ENCODE assay signal across 22 cellular contexts in the genomic region with DNA sequence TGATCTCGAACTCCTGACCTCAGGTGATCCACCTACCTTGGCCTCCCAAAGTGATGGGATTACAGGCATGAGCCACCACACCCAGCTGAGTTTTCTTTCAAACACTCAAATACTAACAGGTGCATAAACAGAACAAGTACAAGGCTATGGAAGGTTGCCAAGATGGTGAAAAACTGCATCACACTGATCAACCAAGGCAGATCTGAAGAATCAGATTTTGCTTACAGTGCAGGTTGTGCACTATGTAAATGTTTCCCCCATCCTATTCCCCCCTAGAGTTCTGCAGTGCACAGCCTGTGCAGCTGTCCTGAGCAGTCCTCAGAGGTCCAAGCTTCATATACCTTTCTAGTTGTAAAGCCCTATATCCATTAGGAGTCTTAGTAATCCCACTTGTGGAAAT.
"Had no signal": no experiment of that assay in that cellular context is flagged by ENCODE, and none has a peak within 500 bp of the region (broad histone marks: within the 10 kb centered on the region; RNA-seq: fewer than 3 reads in every experiment).

No MANE protein-coding gene starts in this region.

- ATAC-seq: activated CD8-positive, alpha-beta T cell treated with anti-CD3 and anti-CD28 coated beads, Interleukin-2, amount 10 ng/mL, durations not matched to agents 7 days and 5 days; Panc1; SK-N-SH treated with all-trans-retinoic acid at 6 μM for 48 hours; WTC11 had no signal

- DNase-seq: activated CD4-positive, alpha-beta T cell treated with anti-CD3 and anti-CD28 coated beads for 48 hours; activated CD4-positive, alpha-beta T cell treated with anti-CD3 and anti-CD28 coated beads, Interleukin-2, amount 50 U/mL, for 4 hours; activated CD4-positive, CD25-positive, alpha-beta regulatory T cell treated with anti-CD3 and anti-CD28 coated beads, Interleukin-2, amount 50 U/mL, for 72 hours; activated CD8-positive, alpha-beta memory T cell treated with anti-CD3 and anti-CD28 coated beads, Interleukin-2, amount 50 U/mL, for 48 hours; activated CD8-positive, alpha-beta T cell treated with anti-CD3 and anti-CD28 coated beads, Interleukin-2, amount 10 ng/mL, durations not matched to agents 7 days and 5 days; activated naive CD4-positive, alpha-beta T cell treated with anti-CD3 and anti-CD28 coated beads, Interleukin-2, amount 50 U/mL, for 16 hours; activated naive CD8-positive, alpha-beta T cell treated with anti-CD3 and anti-CD28 coated beads, Interleukin-2, amount 10 ng/mL, durations not matched to agents 7 days and 5 days; activated T-cell treated with anti-CD3 and anti-CD28 coated beads, Interleukin-2, amount 50 U/mL, for 1 hour; anterior cingulate cortex; caudate nucleus; colonic mucosa; Karpas-422; NCI-H1417; NCI-H1930; NCI-H226; NCI-H524 treated with DMSO at 0.1 percent for 48 hours; NCI-H748 treated with DMSO at 0.1 percent for 48 hours; OCI-M1; SW 1271 had no signal
